ENCODE assay signal across 8 cellular contexts in the genomic region with DNA sequence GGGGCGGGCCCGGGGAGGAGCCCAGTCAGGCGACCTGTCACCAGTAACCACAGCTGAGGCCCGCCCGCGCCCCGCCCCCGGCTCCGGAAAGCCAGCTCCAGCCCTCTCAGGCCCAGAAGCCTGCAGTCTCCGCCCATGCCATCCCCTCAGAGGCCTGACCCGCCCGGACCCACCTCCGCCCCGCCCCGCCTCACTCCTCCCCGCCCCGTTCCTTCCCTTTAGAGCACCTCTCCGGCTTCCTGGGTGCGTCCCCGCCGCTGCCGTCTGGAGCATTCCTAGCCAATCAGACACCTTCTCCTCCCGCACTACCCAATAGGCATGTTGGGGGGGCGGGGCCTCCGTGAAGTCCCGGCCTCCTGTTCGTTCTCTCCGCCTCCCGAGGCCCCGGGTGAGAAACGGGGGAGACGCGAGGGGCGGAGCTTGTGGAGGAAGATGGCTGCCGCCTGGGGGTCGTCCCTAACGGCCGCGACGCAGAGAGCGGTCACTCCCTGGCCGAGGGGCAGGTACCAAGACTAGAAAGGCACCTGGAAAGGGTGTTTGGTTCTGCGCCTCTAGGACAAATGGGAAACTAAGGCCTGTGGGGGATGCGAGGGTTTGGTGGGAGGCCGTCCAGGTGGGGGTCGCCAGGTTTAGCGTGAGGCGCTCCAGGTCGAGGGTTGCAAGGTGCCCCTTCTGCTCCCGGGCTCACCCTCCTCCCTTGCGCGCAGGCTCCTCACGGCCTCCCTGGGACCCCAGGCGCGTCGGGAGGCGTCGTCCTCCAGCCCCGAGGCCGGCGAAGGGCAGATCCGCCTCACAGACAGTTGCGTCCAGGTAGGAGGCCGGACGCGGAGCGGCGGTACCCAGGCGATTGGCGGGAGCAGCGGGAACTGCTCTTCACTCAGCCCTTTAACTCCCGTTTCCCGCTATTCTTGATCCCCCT. TPM values are rescaled to one million over a fixed set of nuclear protein-coding genes. Genes with fewer than 3 reads are reported as not detected.
DNase-seq lines count a peak whose midpoint lies in the region; ATAC-seq, FAIRE-seq and TF ChIP-seq lines count a peak whose summit lies in the region.

A gene with protein sequence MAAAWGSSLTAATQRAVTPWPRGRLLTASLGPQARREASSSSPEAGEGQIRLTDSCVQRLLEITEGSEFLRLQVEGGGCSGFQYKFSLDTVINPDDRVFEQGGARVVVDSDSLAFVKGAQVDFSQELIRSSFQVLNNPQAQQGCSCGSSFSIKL (plus strand): TSS at position 423 of the 919 bp plus-strand sequence. CDS start 10 bp downstream, at position 433.

- intact Hi-C loops in Right ventricle myocardium inferior (cut with DNase I) (loop anchor here (5.0 kb wide), 2 partner anchors 99 to 131 kb away; no protein-coding TSS in a partner anchor), pancreas (cut with DNase I) (no loop called here), tibial artery (cut with DNase I; ENCODE audit: low total_unique reads) (no loop called here)

- no peaks in the 10 kb centered on the region for H3K79me2 ChIP-seq in SU-DHL-6 (ENCODE audit: insufficient read depth, low read length)

- H3K9ac ChIP-seq in SU-DHL-6 (ENCODE audit: low read length) = peak within 1 kb of the TSS; percentile 75

- WGBS in pancreas, 2 donors = 1% methylated on average over 65 to 73 of the region's 73 CpGs

- peak; percentile 26 for FAIRE-seq in pancreas (lab: Jason Lieb, UNC)

- no peaks in the 10 kb centered on the region for H3K9me3 Mint-ChIP-seq in activated naive CD8-positive, alpha-beta T cell treated with anti-CD3 and anti-CD28 coated beads, Interleukin-2, amount 10 ng/mL, durations not matched to agents 7 days and 5 days

- TF ChIP-seq POLR2A in GM10847 (IDR thresholded peaks at IDR 0.05; ENCODE audit: extremely low read depth, insufficient read length) = peak; percentile 68

- H3K27ac Mint-ChIP-seq in activated naive CD8-positive, alpha-beta T cell treated with anti-CD3 and anti-CD28 coated beads, Interleukin-2, amount 10 ng/mL, durations not matched to agents 7 days and 5 days = peak within 1 kb of the TSS; percentile 89

- H3F3A ChIP-seq in SU-DHL-6 (ENCODE audit: insufficient read depth) = no peaks in the 10 kb centered on the region

- H3K27me3 ChIP-seq in SU-DHL-6 (ENCODE audit: low read length) = no peaks in the 10 kb centered on the region
- no peaks in the 10 kb centered on the region for H3K27me3 ChIP-seq in pancreas
- H3K27me3 ChIP-seq in tibial artery = no peaks in the 10 kb centered on the region

- H3K4me1 Mint-ChIP-seq in activated naive CD8-positive, alpha-beta T cell treated with anti-CD3 and anti-CD28 coated beads, Interleukin-2, amount 10 ng/mL, durations not matched to agents 7 days and 5 days = peaks cover 23% of the 10 kb centered on the region

- H3K36me3 ChIP-seq in SU-DHL-6 (ENCODE audit: low read length) (no peaks in the 10 kb centered on the region), pancreas (no peaks in the 10 kb centered on the region), tibial artery (no peaks in the 10 kb centered on the region)

- H3K27ac ChIP-seq in SU-DHL-6 (ENCODE audit: low read depth, low read length) (no peak within 1 kb of the TSS), pancreas (peak within 1 kb of the TSS; percentile 61 to 90 (median 80)), tibial artery (peak within 1 kb of the TSS; percentile 93 to 96)

- TF ChIP-seq CTCF in SU-DHL-6 (IDR thresholded peaks at IDR 0.05; ENCODE audit: insufficient read depth, low read length, poor library complexity, severe bottlenecking) (no peak), pancreas (IDR thresholded peaks at IDR 0.05) (no peak), tibial artery (IDR thresholded peaks at IDR 0.05) (peak in 1 of 2 experiments; percentile 11)

- POLR2A ChIA-PET in activated naive CD8-positive, alpha-beta T cell treated with anti-CD3 and anti-CD28 coated beads, Interleukin-2, amount 10 ng/mL, durations not matched to agents 7 days and 5 days (lab: Charles Lee) = interaction anchor here (0.6 to 1.0 kb wide), 4 partner anchors 24 to 707 kb away, joined by 3 to 4 read pairs (median 4); a partner anchor contains a TSS

- DNase-seq in NCI-H128 (lab: John Stamatoyannopoulos, UW; ENCODE audit: unreplicated experiment) (peak; percentile 97), Right ventricle myocardium inferior (ENCODE audit: missing footprints) (peak; percentile 100), pancreas (peak; percentile 99 to 100 (median 100)), tibial artery (peak; percentile 100)
- DNase-seq in activated naive CD8-positive, alpha-beta T cell treated with anti-CD3 and anti-CD28 coated beads, Interleukin-2, amount 10 ng/mL, durations not matched to agents 7 days and 5 days = peak; percentile 99

- H3K36me3 Mint-ChIP-seq in activated naive CD8-positive, alpha-beta T cell treated with anti-CD3 and anti-CD28 coated beads, Interleukin-2, amount 10 ng/mL, durations not matched to agents 7 days and 5 days = peaks cover 2% of the 10 kb centered on the region

- peak within 1 kb of the TSS; percentile 84 for H3K4me2 ChIP-seq in SU-DHL-6 (ENCODE audit: low read depth, low read length, poor library complexity, severe bottlenecking)

- H3K27me3 Mint-ChIP-seq in activated naive CD8-positive, alpha-beta T cell treated with anti-CD3 and anti-CD28 coated beads, Interleukin-2, amount 10 ng/mL, durations not matched to agents 7 days and 5 days = no peaks in the 10 kb centered on the region

- no peaks in the 10 kb centered on the region for H3K9me2 ChIP-seq in SU-DHL-6 (replicated peaks; ENCODE audit: insufficient read depth, low read length)

- H3K4me3 ChIP-seq in SU-DHL-6 (ENCODE audit: insufficient read depth, low read length, poor library complexity, severe bottlenecking) (peak within 1 kb of the TSS; percentile 92), pancreas (peak within 1 kb of the TSS; percentile 86 to 97 (median 87)), tibial artery (peak within 1 kb of the TSS; percentile 83 to 84)

- ATAC-seq in HG02678 (IDR thresholded peaks at IDR 0.05; ENCODE audit: unreplicated experiment) (peak; percentile 89), Right ventricle myocardium inferior (peak; percentile 98), pancreas (peak; percentile 91 to 95 (median 93))
- ATAC-seq in activated naive CD8-positive, alpha-beta T cell treated with anti-CD3 and anti-CD28 coated beads, Interleukin-2, amount 10 ng/mL, durations not matched to agents 7 days and 5 days (ENCODE audit: low read depth) = peak; percentile 97

- peak within 1 kb of the TSS; percentile 95 for H2AFZ ChIP-seq in SU-DHL-6 (ENCODE audit: low read depth, low read length, severe bottlenecking)

- H3K9me3 ChIP-seq in SU-DHL-6 (ENCODE audit: insufficient read depth, low read length) (no peaks in the 10 kb centered on the region), pancreas (no peaks in the 10 kb centered on the region), tibial artery (no peaks in the 10 kb centered on the region)

- H4K20me1 ChIP-seq in SU-DHL-6 (ENCODE audit: low read depth, low read length) = no peaks in the 10 kb centered on the region

- H3K4me1 ChIP-seq in pancreas = peaks cover 0 to 26% (median 8%) of the 10 kb centered on the region in 3 donors
- H3K4me1 ChIP-seq in tibial artery = peaks cover 0 to 39% (median 16%) of the 10 kb centered on the region in 4 donors

- peak within 1 kb of the TSS; percentile 89 for H3K4me3 Mint-ChIP-seq in activated naive CD8-positive, alpha-beta T cell treated with anti-CD3 and anti-CD28 coated beads, Interleukin-2, amount 10 ng/mL, durations not matched to agents 7 days and 5 days

RNA-seq across cellular contexts. Expression of the gene that starts here (rescaled TPM):
- total RNA-seq in activated naive CD8-positive, alpha-beta T cell treated with anti-CD3 and anti-CD28 coated beads, Interleukin-2, amount 10 ng/mL, durations not matched to agents 7 days and 5 days = 10 to 100 TPM; 31.2 to 34.5 TPM
- 38.4 TPM for total RNA-seq in Right ventricle myocardium inferior
- total RNA-seq in pancreas = 10 to 100 TPM in 3 of 6 donors, 1 to 10 TPM in 3; 8.6 to 14.4 (median 10.0) TPM
- 10 to 100 TPM in 1 of 2 donors, 1 to 10 TPM in 1; 7.7 to 23.4 TPM for polyA plus RNA-seq in pancreas
